In the genomic region with DNA sequence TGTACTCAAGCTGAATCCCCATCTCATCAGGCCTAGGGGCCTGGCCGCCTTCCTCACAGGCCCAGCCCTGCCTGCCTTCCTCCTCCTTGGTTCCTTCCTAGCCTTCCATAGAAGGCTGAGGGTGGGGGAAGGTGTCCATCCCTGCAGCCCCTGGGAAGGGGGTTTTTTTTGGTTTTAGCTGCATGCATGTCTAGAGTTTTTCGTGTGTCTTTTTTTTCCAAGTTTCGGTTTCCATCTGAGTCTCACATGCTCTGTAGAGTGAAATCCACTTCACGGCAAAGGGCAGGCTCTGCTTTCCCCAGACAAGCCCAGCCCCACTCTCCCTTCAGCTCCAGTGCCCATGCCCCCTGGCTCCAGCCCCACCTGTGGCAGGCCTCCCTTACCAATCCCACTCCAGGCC, we compare ENCODE assay signal across 15 cellular contexts. TPM values are rescaled to one million over a fixed set of nuclear protein-coding genes. Genes with fewer than 3 reads are reported as not detected.
DNase-seq lines count a peak whose midpoint lies in the region; ATAC-seq, FAIRE-seq and TF ChIP-seq lines count a peak whose summit lies in the region.
"Had no signal": no experiment of that assay in that cellular context is flagged by ENCODE, and none has a peak within 500 bp of the region (broad histone marks: within the 10 kb centered on the region; RNA-seq: fewer than 3 reads in every experiment).

No MANE protein-coding gene starts in this region.

- DNase-seq in GM10266 (ENCODE audit: extremely low spot score), result peak; percentile 57
- DNase-seq in activated naive CD8-positive, alpha-beta T cell treated with anti-CD3 and anti-CD28 coated beads, Interleukin-2, amount 10 ng/mL, durations not matched to agents 7 days and 5 days, result no peak
- no peak for DNase-seq in pancreas
- DNase-seq in NCI-H2227 treated with DMSO at 0.1 percent for 48 hours (lab: John Stamatoyannopoulos, UW), result no peak
- DNase-seq in DMS 273 (lab: John Stamatoyannopoulos, UW; ENCODE audit: unreplicated experiment), result no peak
- DNase-seq in endodermal cell, result no peak
- DNase-seq: BE2C; effector memory CD4-positive, alpha-beta T cell; left cardiac atrium; NCI-H2029; NCI-H526 treated with DMSO at 0.1 percent for 48 hours had no signal

- H3K36me3 Mint-ChIP-seq in activated naive CD8-positive, alpha-beta T cell treated with anti-CD3 and anti-CD28 coated beads, Interleukin-2, amount 10 ng/mL, durations not matched to agents 7 days and 5 days, result no peaks in the 10 kb centered on the region
- no peaks in the 10 kb centered on the region for H3K36me3 Mint-ChIP-seq in endodermal cell (ENCODE audit: low read depth)
- H3K36me3 Mint-ChIP-seq: activated naive CD4-positive, alpha-beta T cell treated with anti-CD3 and anti-CD28 coated beads, Interleukin-2, amount 50 U/mL, for 24 hours had no signal

- FAIRE-seq in pancreas (lab: Jason Lieb, UNC), result no peak

- no peaks in the 10 kb centered on the region for H3K36me3 ChIP-seq in BLaER1 treated with 17β-estradiol and CSF1 and Interleukin-3, amounts not matched to agents 10 nM and 100 nM
- H3K36me3 ChIP-seq in pancreas (no peaks in the 10 kb centered on the region), endodermal cell (ENCODE audit: control insufficient read depth, insufficient read depth, low read length) (no peaks in the 10 kb centered on the region)
- H3K36me3 ChIP-seq: BE2C had no signal

- H3K27ac ChIP-seq in BLaER1 treated with 17β-estradiol and CSF1 and Interleukin-3, amounts not matched to agents 10 nM and 100 nM, result no peak overlapping the region; a peak in 1 of 22 replicates
- no peak overlapping the region for H3K27ac ChIP-seq in pancreas
- H3K27ac ChIP-seq in endodermal cell (ENCODE audit: low read depth, low read length), result no peak overlapping the region

- 80 to 91% methylated on average over 4 of the region's 4 CpGs for WGBS in pancreas, 2 donors
- 89 to 100% methylated on average over 2 to 4 of the region's 4 CpGs for WGBS in endodermal cell (ENCODE audit: insufficient coverage in 1 of 2, insufficient read length in 1 of 2), 2 experiments

- peaks cover 19% of the 10 kb centered on the region for H3K4me1 Mint-ChIP-seq in activated naive CD8-positive, alpha-beta T cell treated with anti-CD3 and anti-CD28 coated beads, Interleukin-2, amount 10 ng/mL, durations not matched to agents 7 days and 5 days
- H3K4me1 Mint-ChIP-seq in endodermal cell, result peaks cover 12% of the 10 kb centered on the region

- H3K9me3 Mint-ChIP-seq in activated naive CD8-positive, alpha-beta T cell treated with anti-CD3 and anti-CD28 coated beads, Interleukin-2, amount 10 ng/mL, durations not matched to agents 7 days and 5 days, result no peaks in the 10 kb centered on the region
- no peaks in the 10 kb centered on the region for H3K9me3 Mint-ChIP-seq in endodermal cell
- H3K9me3 Mint-ChIP-seq: activated naive CD4-positive, alpha-beta T cell treated with anti-CD3 and anti-CD28 coated beads, Interleukin-2, amount 50 U/mL, for 24 hours had no signal

- H3K4me2 ChIP-seq in BLaER1 treated with 17β-estradiol and CSF1 and Interleukin-3, amounts not matched to agents 10 nM and 100 nM, result peak overlapping the region in 8 of 11 experiments; percentile 1 to 52 (median 26); a peak in 12 of 22 replicates

- peaks cover 18 to 38% (median 26%) of the 10 kb centered on the region in 10 experiments for H3K4me1 ChIP-seq in BLaER1 treated with 17β-estradiol and CSF1 and Interleukin-3, amounts not matched to agents 10 nM and 100 nM
- no peaks in the 10 kb centered on the region for H3K4me1 ChIP-seq in pancreas
- no peaks in the 10 kb centered on the region for H3K4me1 ChIP-seq in endodermal cell (ENCODE audit: control insufficient read depth, insufficient read depth, low read length)
- H3K4me1 ChIP-seq: BE2C had no signal

- no peak overlapping the region for H3K9ac ChIP-seq in BLaER1 treated with 17β-estradiol and CSF1 and Interleukin-3, amounts not matched to agents 10 nM and 100 nM
- no peak overlapping the region for H3K9ac ChIP-seq in endodermal cell (ENCODE audit: extremely low read depth, low read length, poor library complexity, severe bottlenecking)

- peaks cover 2% of the 10 kb centered on the region for H3K27me3 Mint-ChIP-seq in activated naive CD8-positive, alpha-beta T cell treated with anti-CD3 and anti-CD28 coated beads, Interleukin-2, amount 10 ng/mL, durations not matched to agents 7 days and 5 days
- H3K27me3 Mint-ChIP-seq in endodermal cell (ENCODE audit: insufficient read depth), result no peaks in the 10 kb centered on the region
- H3K27me3 Mint-ChIP-seq: activated naive CD4-positive, alpha-beta T cell treated with anti-CD3 and anti-CD28 coated beads, Interleukin-2, amount 50 U/mL, for 24 hours had no signal

- no peak overlapping the region for H3K4me3 ChIP-seq in BLaER1 treated with 17β-estradiol and CSF1 and Interleukin-3, amounts not matched to agents 10 nM and 100 nM
- H3K4me3 ChIP-seq in pancreas (no peak overlapping the region), endodermal cell (ENCODE audit: low read length) (no peak overlapping the region)

- H3K4me3 Mint-ChIP-seq in activated naive CD8-positive, alpha-beta T cell treated with anti-CD3 and anti-CD28 coated beads, Interleukin-2, amount 10 ng/mL, durations not matched to agents 7 days and 5 days, result no peak overlapping the region
- no peak overlapping the region for H3K4me3 Mint-ChIP-seq in endodermal cell
- H3K4me3 Mint-ChIP-seq: activated naive CD4-positive, alpha-beta T cell treated with anti-CD3 and anti-CD28 coated beads, Interleukin-2, amount 50 U/mL, for 24 hours had no signal

- POLR2A ChIA-PET in activated naive CD8-positive, alpha-beta T cell treated with anti-CD3 and anti-CD28 coated beads, Interleukin-2, amount 10 ng/mL, durations not matched to agents 7 days and 5 days (lab: Charles Lee), result interaction anchor here (0.6 to 0.9 kb wide), 2 partner anchors 22 to 1863 kb away, joined by 3 to 5 read pairs; no protein-coding TSS in a partner anchor

- H3K27me3 ChIP-seq in BLaER1 treated with 17β-estradiol and CSF1 and Interleukin-3, amounts not matched to agents 10 nM and 100 nM, result no peaks in the 10 kb centered on the region
- H3K27me3 ChIP-seq in pancreas (no peaks in the 10 kb centered on the region), endodermal cell (ENCODE audit: control insufficient read depth, insufficient read depth, low read length, poor library complexity, severe bottlenecking) (no peaks in the 10 kb centered on the region)
- H3K27me3 ChIP-seq: BE2C had no signal

- H3K27ac Mint-ChIP-seq in activated naive CD8-positive, alpha-beta T cell treated with anti-CD3 and anti-CD28 coated beads, Interleukin-2, amount 10 ng/mL, durations not matched to agents 7 days and 5 days, result no peak overlapping the region
- no peak overlapping the region for H3K27ac Mint-ChIP-seq in endodermal cell
- H3K27ac Mint-ChIP-seq: activated naive CD4-positive, alpha-beta T cell treated with anti-CD3 and anti-CD28 coated beads, Interleukin-2, amount 50 U/mL, for 24 hours had no signal

- no peak for TF ChIP-seq CTCF in GM10266 (IDR thresholded peaks at IDR 0.05; ENCODE audit: control insufficient read depth, insufficient read depth, low read depth, missing control alignments)
- TF ChIP-seq CTCF in pancreas (IDR thresholded peaks at IDR 0.05), result no peak
- TF ChIP-seq CTCF in endodermal cell (conservative IDR thresholded peaks at IDR 0.05), result no peak

- no peaks in the 10 kb centered on the region for H3K9me3 ChIP-seq in BLaER1 treated with 17β-estradiol and CSF1 and Interleukin-3, amounts not matched to agents 10 nM and 100 nM (replicated peaks in 1 of 11)
- H3K9me3 ChIP-seq in pancreas (no peaks in the 10 kb centered on the region), endodermal cell (ENCODE audit: control insufficient read depth, low read length) (no peaks in the 10 kb centered on the region)
- H3K9me3 ChIP-seq: BE2C had no signal

- H4K20me1 ChIP-seq in BLaER1 treated with 17β-estradiol and CSF1 and Interleukin-3, amounts not matched to agents 10 nM and 100 nM, result no peaks in the 10 kb centered on the region

- intact Hi-C loops in pancreas (cut with DNase I), result no loop called here

- ATAC-seq in HG02885 (IDR thresholded peaks at IDR 0.05; ENCODE audit: poor library complexity, unreplicated experiment), result peak; percentile 50
- ATAC-seq in activated naive CD8-positive, alpha-beta T cell treated with anti-CD3 and anti-CD28 coated beads, Interleukin-2, amount 10 ng/mL, durations not matched to agents 7 days and 5 days (ENCODE audit: low read depth), result peak; percentile 45
- no peak for ATAC-seq in pancreas

RNA-seq across cellular contexts. Expression of a gene that starts 32.1 kb away (rescaled TPM):
- total RNA-seq in activated naive CD8-positive, alpha-beta T cell treated with anti-CD3 and anti-CD28 coated beads, Interleukin-2, amount 10 ng/mL, durations not matched to agents 7 days and 5 days, result not detected
- under 1 TPM; 0.16 to 0.86 (median 0.47) TPM for total RNA-seq in pancreas
- under 1 TPM; 0.11 to 0.33 TPM for polyA plus RNA-seq in pancreas
- 1 to 10 TPM; 1.8 to 2.5 TPM for total RNA-seq in endodermal cell
- 2.6 TPM for polyA plus RNA-seq in endodermal cell (2013, experiment 1 of 2)
- 2.6 TPM for polyA plus RNA-seq in endodermal cell (2013, experiment 2 of 2)
- total RNA-seq: RPMI7951 had no signal

Comparison
In these comparisons a context has a peak if more than half of its experiments do, and no peak if none do; other contexts are left out.
1. ATAC-seq: peak in HG02885 (single experiment) and activated naive CD8-positive, alpha-beta T cell treated with anti-CD3 and anti-CD28 coated beads, Interleukin-2, amount 10 ng/mL, durations not matched to agents 7 days and 5 days (single experiment); none in pancreas (0 of 4).